In genomic region chr7:332646-333398, GRCh38 we compare ENCODE assay signal across 9 cellular contexts. TPM values are rescaled to one million over a fixed set of nuclear protein-coding genes. Genes with fewer than 3 reads are reported as not detected.
DNase-seq lines count a peak whose midpoint lies in the region; ATAC-seq and TF ChIP-seq lines count a peak whose summit lies in the region.
"Had no signal": no experiment of that assay in that cellular context is flagged by ENCODE, and none has a peak within 500 bp of the region (broad histone marks: within the 10 kb centered on the region; RNA-seq: fewer than 3 reads in every experiment).

No MANE protein-coding gene starts in this region.

- no peak overlapping the region for H3K4me3 Mint-ChIP-seq in activated CD4-positive, alpha-beta T cell treated with anti-CD3 and anti-CD28 coated beads for 36 hours
- H3K4me3 Mint-ChIP-seq in chondrocyte (ENCODE audit: unreplicated experiment): peak overlapping the region; percentile 40

- POLR2A ChIA-PET in activated CD4-positive, alpha-beta T cell treated with anti-CD3 and anti-CD28 coated beads for 36 hours (lab: Charles Lee): no interaction called here

- peak; percentile 48 for DNase-seq in EL
- peak; percentile 53 for DNase-seq in NCI-H1105 treated with DMSO at 0.1 percent for 48 hours (lab: John Stamatoyannopoulos, UW)
- DNase-seq in activated CD4-positive, alpha-beta T cell treated with anti-CD3 and anti-CD28 coated beads for 36 hours: peak; percentile 97
- DNase-seq in chondrocyte (ENCODE audit: low spot score): peak; percentile 92
- peak; percentile 88 for DNase-seq in left kidney (ENCODE audit: low read depth, low spot score)
- peak; percentile 96 to 97 for DNase-seq in stimulated activated CD4-positive, alpha-beta T cell treated with anti-CD3 and anti-CD28 coated beads, Interleukin-2, amount 100 ng/mL, for 24 hours

- CTCF ChIA-PET in activated CD4-positive, alpha-beta T cell treated with anti-CD3 and anti-CD28 coated beads for 36 hours (lab: Charles Lee): interaction anchor here (0.6 to 1.3 kb wide), 7 partner anchors 26 to 440 kb away, joined by 3 to 11 read pairs (median 3); no protein-coding TSS in a partner anchor

- TF ChIP-seq CTCF in chondrocyte (IDR thresholded peaks at IDR 0.05): peak; percentile 98

- H3K27ac Mint-ChIP-seq in activated CD4-positive, alpha-beta T cell treated with anti-CD3 and anti-CD28 coated beads for 36 hours: no peak overlapping the region
- peak overlapping the region; percentile 41 for H3K27ac Mint-ChIP-seq in chondrocyte (ENCODE audit: unreplicated experiment)

- H3K27me3 Mint-ChIP-seq in activated CD4-positive, alpha-beta T cell treated with anti-CD3 and anti-CD28 coated beads for 36 hours: no peaks in the 10 kb centered on the region
- peaks cover 15% of the 10 kb centered on the region for H3K27me3 Mint-ChIP-seq in chondrocyte (ENCODE audit: low read depth)

- peaks cover 8% of the 10 kb centered on the region for H3K4me1 Mint-ChIP-seq in activated CD4-positive, alpha-beta T cell treated with anti-CD3 and anti-CD28 coated beads for 36 hours
- H3K4me1 Mint-ChIP-seq in chondrocyte (ENCODE audit: low read depth): peaks cover 8% of the 10 kb centered on the region

- H3K9me3 Mint-ChIP-seq in activated CD4-positive, alpha-beta T cell treated with anti-CD3 and anti-CD28 coated beads for 36 hours (ENCODE audit: low read depth): peaks cover 10% of the 10 kb centered on the region
- no peaks in the 10 kb centered on the region for H3K9me3 Mint-ChIP-seq in chondrocyte (ENCODE audit: low read depth)

- intact Hi-C loops in activated CD4-positive, alpha-beta T cell treated with anti-CD3 and anti-CD28 coated beads for 36 hours (cut with DNase I, micrococcal nuclease): loop anchor here (1.0 to 5.0 kb wide), 8 partner anchors 184 to 441 kb away; partner anchors contain the start of genes PDGFA (in 2 of the 2), DNAAF5 (in 1 of the 2) and PRKAR1B (in 1 of the 2)

- ATAC-seq in activated CD4-positive, alpha-beta T cell treated with anti-CD3 and anti-CD28 coated beads for 36 hours: peak; percentile 100
- ATAC-seq in HG03521 (IDR thresholded peaks at IDR 0.05; ENCODE audit: unreplicated experiment) (no peak), HG02938 (IDR thresholded peaks at IDR 0.05; ENCODE audit: unreplicated experiment) (no peak)

- H3K36me3 Mint-ChIP-seq in activated CD4-positive, alpha-beta T cell treated with anti-CD3 and anti-CD28 coated beads for 36 hours (ENCODE audit: low read depth): no peaks in the 10 kb centered on the region
- H3K36me3 Mint-ChIP-seq in chondrocyte (ENCODE audit: low read depth): no peaks in the 10 kb centered on the region

RNA-seq across cellular contexts. Expression of gene FOXL3, which starts 42.9 kb away (rescaled TPM):
- not detected for total RNA-seq in activated CD4-positive, alpha-beta T cell treated with anti-CD3 and anti-CD28 coated beads for 36 hours
- total RNA-seq in chondrocyte: not detected in 3 replicates
- total RNA-seq: glomerular endothelial cell had no signal
